Comparison of ENCODE assay signal across 20 cellular contexts in genomic region chr2:55824554-55825096, GRCh38.
"Had no signal": no experiment of that assay in that cellular context is flagged by ENCODE, and none has a peak within 500 bp of the region (broad histone marks: within the 10 kb centered on the region; RNA-seq: fewer than 3 reads in every experiment).

No MANE protein-coding gene starts in this region.

- H3K9me3 ChIP-seq: left ventricle myocardium inferior, lower lobe of right lung, neutrophil, sigmoid colon, thyroid gland, vagina had no signal

- ATAC-seq: left cardiac atrium; stimulated activated naive B cell treated with anti-CD40 and anti-IgM and Interleukin-4, amounts not matched to agents 10 μg/mL and 1 μg/mL and 100 μg/mL, for 72 hours had no signal

- H3K4me1 ChIP-seq: left ventricle myocardium inferior, lower lobe of right lung, sigmoid colon, thyroid gland, vagina had no signal

- H3K36me3 ChIP-seq: left ventricle myocardium inferior, lower lobe of right lung, neutrophil, sigmoid colon, thyroid gland, vagina had no signal

- DNase-seq: cortex of kidney; dorsolateral prefrontal cortex; effector CD8-positive, alpha-beta T cell; foreskin melanocyte; head of caudate nucleus; kidney; left cardiac atrium; left ventricle myocardium inferior; lower lobe of right lung; midbrain; nephron progenitor cell; sigmoid colon; stimulated activated CD4-positive, alpha-beta T cell treated with anti-CD3 and anti-CD28 coated beads, Interleukin-2, amount 100 ng/mL, for 24 hours; stimulated activated CD4-positive, alpha-beta T cell treated with anti-CD3 and anti-CD28 coated beads, Interleukin-4, amount 100 ng/mL, for 4 hours; stimulated activated naive B cell treated with anti-CD40 and anti-IgM and Interleukin-4, amounts not matched to agents 10 μg/mL and 1 μg/mL and 100 μg/mL, for 72 hours; thyroid gland had no signal

- H3K27me3 ChIP-seq: dorsolateral prefrontal cortex, hepatocyte, neutrophil, sigmoid colon, thyroid gland, vagina had no signal

- H3K27ac ChIP-seq: dorsolateral prefrontal cortex, hepatocyte, left ventricle myocardium inferior, lower lobe of right lung, neutrophil, sigmoid colon, skin epidermis, thyroid gland, vagina had no signal

- H3K4me3 ChIP-seq: dorsolateral prefrontal cortex, hepatocyte, left ventricle myocardium inferior, lower lobe of right lung, sigmoid colon, skin epidermis, thyroid gland, vagina had no signal
